15 cellular contexts compared by ENCODE assay signal in the genomic region with DNA sequence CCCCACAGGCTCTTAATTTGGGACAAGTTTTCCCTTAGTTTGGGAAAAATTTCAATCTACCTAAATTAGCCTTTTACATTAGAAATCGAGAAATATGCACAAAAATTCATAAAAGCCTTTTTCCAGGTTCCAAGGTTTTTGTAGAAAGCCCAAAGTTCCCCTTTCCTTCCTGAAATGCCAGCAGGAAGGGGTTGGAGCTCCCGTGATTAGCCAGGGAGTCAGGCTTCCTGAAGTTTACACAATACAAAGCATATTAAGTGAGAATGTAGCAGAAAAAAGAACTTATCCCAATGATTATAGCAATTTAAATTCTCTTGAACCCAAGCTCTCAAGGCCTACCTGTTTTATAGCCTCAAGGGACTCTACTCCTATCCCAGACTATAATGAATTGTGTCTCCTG.
"Had no signal": no experiment of that assay in that cellular context is flagged by ENCODE, and none has a peak within 500 bp of the region (broad histone marks: within the 10 kb centered on the region; RNA-seq: fewer than 3 reads in every experiment).

No MANE protein-coding gene starts in this region.

- H3K36me3 Mint-ChIP-seq: brain, natural killer cell had no signal

- H3K27me3 Mint-ChIP-seq: activated CD4-positive, alpha-beta memory T cell treated with anti-CD3 and anti-CD28 coated beads, Interleukin-2, amount 10 ng/mL, durations not matched to agents 7 days and 5 days; activated CD4-positive, alpha-beta T cell treated with anti-CD3 and anti-CD28 coated beads for 36 hours had no signal

- H3K4me3 Mint-ChIP-seq: activated CD4-positive, alpha-beta memory T cell treated with anti-CD3 and anti-CD28 coated beads, Interleukin-2, amount 10 ng/mL, durations not matched to agents 7 days and 5 days; activated CD4-positive, alpha-beta T cell treated with anti-CD3 and anti-CD28 coated beads for 36 hours; brain; natural killer cell had no signal

- H3K27me3 ChIP-seq: left lung had no signal

- H3K27ac Mint-ChIP-seq: activated CD4-positive, alpha-beta memory T cell treated with anti-CD3 and anti-CD28 coated beads, Interleukin-2, amount 10 ng/mL, durations not matched to agents 7 days and 5 days; activated CD4-positive, alpha-beta T cell treated with anti-CD3 and anti-CD28 coated beads for 36 hours had no signal

- DNase-seq: activated CD4-positive, alpha-beta memory T cell treated with anti-CD3 and anti-CD28 coated beads, Interleukin-2, amount 10 ng/mL, durations not matched to agents 7 days and 5 days; activated CD8-positive, alpha-beta memory T cell treated with anti-CD3 and anti-CD28 coated beads, Interleukin-2, amount 50 U/mL, for 4 hours; activated gamma-delta T cell; amygdala; central memory CD4-positive, alpha-beta T cell; foreskin fibroblast; hippocampal formation; mesenchymal stem cell; natural killer cell; T-helper 1 cell had no signal

- H3K27ac ChIP-seq: left lung had no signal

- ATAC-seq: left lung, natural killer cell, SK-N-SH treated with all-trans-retinoic acid at 6 μM for 48 hours had no signal

- H3K4me2 ChIP-seq: smooth muscle cell had no signal

- H3K9me3 ChIP-seq: left lung had no signal

- H3K4me3 ChIP-seq: left lung, smooth muscle cell had no signal
